Comparison of ENCODE assay signal across 22 cellular contexts in genomic region chr2:212421571-212422334, GRCh38.
A peak's percentile ranks its signal among the peaks of the same experiment; 100 is the strongest.
DNase-seq lines count a peak whose midpoint lies in the region; ATAC-seq lines count a peak whose summit lies in the region.
"Had no signal": no experiment of that assay in that cellular context is flagged by ENCODE, and none has a peak within 500 bp of the region (broad histone marks: within the 10 kb centered on the region; RNA-seq: fewer than 3 reads in every experiment).

No MANE protein-coding gene starts in this region.

- ATAC-seq in GM18858 (IDR thresholded peaks at IDR 0.05; ENCODE audit: unreplicated experiment), result no peak
- ATAC-seq: activated naive CD4-positive, alpha-beta T cell treated with anti-CD3 and anti-CD28 coated beads, Interleukin-2, amount 50 U/mL, for 72 hours; body of pancreas; natural killer cell; pancreas; Right ventricle myocardium inferior; sciatic nerve had no signal

- peak; percentile 49 for DNase-seq in AG20443 (ENCODE audit: low spot score)
- DNase-seq in LHCN-M2 (ENCODE audit: low read depth), result peak; percentile 5
- DNase-seq in fibroblast of gingiva (ENCODE audit: low read depth), result peak; percentile 77
- peak; percentile 4 for DNase-seq in renal cortical epithelial cell (ENCODE audit: low read depth)
- no peak for DNase-seq in activated naive CD4-positive, alpha-beta T cell (lab: John Stamatoyannopoulos, UW)
- no peak for DNase-seq in HPDE6-E6E7 (ENCODE audit: extremely low spot score)
- no peak for DNase-seq in hypothalamus (lab: John Stamatoyannopoulos, UW)
- DNase-seq: activated CD4-positive, CD25-positive, alpha-beta regulatory T cell treated with anti-CD3 and anti-CD28 coated beads, Interleukin-2, amount 50 U/mL, for 72 hours; activated T-cell treated with anti-CD3 and anti-CD28 coated beads, Interleukin-2, amount 50 U/mL, for 24 hours; AML-193; body of pancreas; colonic mucosa; endodermal cell; mesendoderm; natural killer cell; NCI-H146; NCI-H774; pancreas had no signal

Comparison
In these comparisons a context has a peak if more than half of its experiments do, and no peak if none do; other contexts are left out.
1. DNase-seq: peak in AG20443 (single experiment), LHCN-M2 (single experiment), fibroblast of gingiva (single experiment) and renal cortical epithelial cell (single experiment); none in activated naive CD4-positive, alpha-beta T cell (0 of 4), HPDE6-E6E7 (single experiment) and hypothalamus (0 of 51).